Comparison of ENCODE assay signal across 16 cellular contexts in the genomic region with DNA sequence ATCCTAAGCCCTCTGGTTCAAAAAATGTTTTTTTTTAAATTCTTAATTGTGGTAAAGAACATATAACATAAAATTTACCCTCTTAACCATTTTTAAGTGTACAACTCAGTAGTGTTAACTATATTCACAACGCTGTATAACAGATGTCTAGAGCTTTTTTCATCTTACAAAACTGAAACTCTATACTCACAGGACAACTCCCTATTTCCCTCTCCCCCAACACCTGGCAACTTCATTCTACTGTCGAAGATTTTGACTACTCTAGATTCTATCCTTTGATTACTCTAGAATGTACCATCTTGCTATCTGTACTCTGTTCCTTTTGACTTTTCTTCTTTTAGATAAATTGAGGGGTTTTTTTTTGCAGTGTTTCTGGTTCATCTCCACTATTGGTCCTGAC.
DNase-seq lines count a peak whose midpoint lies in the region; ATAC-seq and TF ChIP-seq lines count a peak whose summit lies in the region.
"Had no signal": no experiment of that assay in that cellular context is flagged by ENCODE, and none has a peak within 500 bp of the region (broad histone marks: within the 10 kb centered on the region; RNA-seq: fewer than 3 reads in every experiment).

No MANE protein-coding gene starts in this region.

- peak overlapping the region in 4 of 10 donors; percentile 1 to 42 (median 10) for H3K4me3 Mint-ChIP-seq in naive thymus-derived CD8-positive, alpha-beta T cell
- H3K4me3 Mint-ChIP-seq: brain; T-helper 2 cell treated with Interferon-gamma antibody and Interleukin-4, amounts not matched to agents 5 μg/mL and 100 μg/mL, for 36 hours had no signal

- ATAC-seq in SK-N-SH treated with all-trans-retinoic acid at 6 μM for 48 hours (no peak; the same call in 1 of the 3 replicates), GM21529 (IDR thresholded peaks at IDR 0.05; ENCODE audit: unreplicated experiment) (peak; percentile 52), RWPE2 (ENCODE audit: low read depth) (no peak), HG03039 (IDR thresholded peaks at IDR 0.05; ENCODE audit: unreplicated experiment) (no peak), heart left ventricle (no peak)
- ATAC-seq in naive thymus-derived CD8-positive, alpha-beta T cell, result peak in 1 of 2 donors; percentile 8
- ATAC-seq: HCT116 had no signal

- TF ChIP-seq CTCF in SK-N-SH (IDR thresholded peaks at IDR 0.05) (no peak), RWPE2 (IDR thresholded peaks at IDR 0.05; ENCODE audit: poor library complexity, severe bottlenecking) (no peak), heart left ventricle (IDR thresholded peaks at IDR 0.05) (no peak)

- CTCF ChIA-PET in SK-N-SH (lab: Yijun Ruan, JAX), result no interaction called here

- H4K20me1 ChIP-seq in SK-N-SH (ENCODE audit: insufficient read depth), result no peaks in the 10 kb centered on the region

- H3K27me3 ChIP-seq in SK-N-SH (ENCODE audit: insufficient read depth) (no peaks in the 10 kb centered on the region), RWPE2 (ENCODE audit: insufficient read depth, poor library complexity, severe bottlenecking) (no peaks in the 10 kb centered on the region), heart left ventricle (no peaks in the 10 kb centered on the region)
- H3K27me3 ChIP-seq: stomach had no signal

- H3K36me3 Mint-ChIP-seq in naive thymus-derived CD8-positive, alpha-beta T cell, result peaks cover 7 to 51% (median 23%) of the 10 kb centered on the region in 3 donors

- H2AFZ ChIP-seq in SK-N-SH (ENCODE audit: low read depth), result no peak overlapping the region

- H3F3A ChIP-seq in SK-N-SH (replicated peaks; ENCODE audit: insufficient read depth), result peaks cover 27% of the 10 kb centered on the region

- TF ChIP-seq EP300 in SK-N-SH (IDR thresholded peaks at IDR 0.05; ENCODE audit: borderline replicate concordance in 1 of 2, low read depth in 1 of 2, low read length in 1 of 2), result no peak

- H3K27ac Mint-ChIP-seq in naive thymus-derived CD8-positive, alpha-beta T cell, result peak overlapping the region in 8 of 10 donors; percentile 2 to 62 (median 18)
- H3K27ac Mint-ChIP-seq: T-helper 2 cell treated with Interferon-gamma antibody and Interleukin-4, amounts not matched to agents 5 μg/mL and 100 μg/mL, for 36 hours had no signal

- POLR2A ChIA-PET in SK-N-SH (lab: Yijun Ruan, JAX), result no interaction called here
- POLR2A ChIA-PET in naive thymus-derived CD8-positive, alpha-beta T cell (lab: Charles Lee), result no interaction called here

- no peaks in the 10 kb centered on the region for H3K27me3 Mint-ChIP-seq in naive thymus-derived CD8-positive, alpha-beta T cell

- H3K4me2 ChIP-seq in SK-N-SH, result peak overlapping the region; percentile 30; the same call in 1 of the 2 replicates

- intact Hi-C loops in heart left ventricle (cut with DNase I), result loop anchor here in 1 of 10 donors (10.0 kb wide), 1 partner anchor 99 kb away; no protein-coding TSS in a partner anchor

- TF ChIP-seq RAD21 in SK-N-SH (IDR thresholded peaks at IDR 0.05; ENCODE audit: low read length), result no peak

- peaks cover 14 to 29% of the 10 kb centered on the region in 2 experiments for H3K4me1 ChIP-seq in SK-N-SH (ENCODE audit: control insufficient read depth in 1 of 2, insufficient read depth in 2 of 2, low read depth in 1 of 2, low read length in 1 of 2)
- peaks cover 35% of the 10 kb centered on the region for H3K4me1 ChIP-seq in RWPE2 (ENCODE audit: insufficient read depth, poor library complexity, severe bottlenecking)
- peaks cover 0 to 18% (median 3%) of the 10 kb centered on the region in 12 donors for H3K4me1 ChIP-seq in heart left ventricle

- H3K79me2 ChIP-seq in SK-N-SH (ENCODE audit: insufficient read depth), result 0 out of 2 replicates have a peak, but pooled peaks cover 8% of the 10 kb centered on the region

- no peak overlapping the region for H3K9ac ChIP-seq in SK-N-SH

- H3K36me3 ChIP-seq in SK-N-SH (replicated peaks in 1 of 2; ENCODE audit: control insufficient read depth in 1 of 2, insufficient read depth in 2 of 2, low read length in 1 of 2) (peaks cover 0 to 13% of the 10 kb centered on the region in 2 experiments), RWPE2 (ENCODE audit: low read depth) (no peaks in the 10 kb centered on the region), heart left ventricle (no peaks in the 10 kb centered on the region)
- H3K36me3 ChIP-seq: stomach had no signal

- no peaks in the 10 kb centered on the region for H3K9me3 Mint-ChIP-seq in naive thymus-derived CD8-positive, alpha-beta T cell
- H3K9me3 Mint-ChIP-seq: T-helper 2 cell treated with Interferon-gamma antibody and Interleukin-4, amounts not matched to agents 5 μg/mL and 100 μg/mL, for 36 hours had no signal

- no peak for TF ChIP-seq POLR2A in heart left ventricle (IDR thresholded peaks at IDR 0.05)

- H3K27ac ChIP-seq in SK-N-SH (ENCODE audit: low read depth in 2 of 2, low read length in 1 of 2) (peak overlapping the region; percentile 50 to 76; a peak in 3 of 4 replicates), RWPE2 (ENCODE audit: poor library complexity, severe bottlenecking) (peak overlapping the region; percentile 79), heart left ventricle (no peak overlapping the region)
- H3K27ac ChIP-seq: stomach had no signal

- DNase-seq in SK-N-SH (no peak), RWPE2 (ENCODE audit: low spot score) (no peak), NCI-H345 (lab: John Stamatoyannopoulos, UW) (no peak), heart left ventricle (no peak)
- no peak for DNase-seq in naive thymus-derived CD8-positive, alpha-beta T cell
- DNase-seq: activated CD4-positive, alpha-beta T cell treated with anti-CD3 and anti-CD28 coated beads for 48 hours; foreskin fibroblast; NCI-H510A; stomach had no signal

- H3K9me3 ChIP-seq in SK-N-SH (no peaks in the 10 kb centered on the region), RWPE2 (ENCODE audit: severe bottlenecking) (no peaks in the 10 kb centered on the region), heart left ventricle (no peaks in the 10 kb centered on the region)
- H3K9me3 ChIP-seq: stomach had no signal

- H3K4me3 ChIP-seq in SK-N-SH (ENCODE audit: low read depth in 2 of 2, low read length in 1 of 2), result no peak overlapping the region
- H3K4me3 ChIP-seq in RWPE2 (ENCODE audit: severe bottlenecking), result no peak overlapping the region
- no peak overlapping the region for H3K4me3 ChIP-seq in heart left ventricle
- H3K4me3 ChIP-seq: lung, stomach had no signal

- peaks cover 23 to 66% (median 57%) of the 10 kb centered on the region in 4 donors for H3K4me1 Mint-ChIP-seq in naive thymus-derived CD8-positive, alpha-beta T cell

- H3K9me2 ChIP-seq in SK-N-SH, result no peaks in the 10 kb centered on the region

- whole genome bisulfite sequencing in SK-N-SH (ENCODE audit: low lambda C conversion rate), result 89% methylated on average over 2 of the region's 2 CpGs
- 68 to 82% (median 78%) methylated on average over 2 of the region's 2 CpGs for WGBS in heart left ventricle, 4 donors

TF ChIP-seq in SK-N-SH, 30 proteins besides CTCF, POLR2A, EP300 and RAD21:
- no peak for TF ChIP-seq RFX5 (IDR thresholded peaks at IDR 0.05; ENCODE audit: low read length)
- no peak for TF ChIP-seq MEF2A (IDR thresholded peaks at IDR 0.05; ENCODE audit: borderline replicate concordance, low read depth)
- TF ChIP-seq NRF1 (IDR thresholded peaks at IDR 0.05; ENCODE audit: low read depth, low read length), result no peak
- no peak for TF ChIP-seq TCF12 (IDR thresholded peaks at IDR 0.05)

TF ChIP-seq in SK-N-SH treated with all-trans-retinoic acid at 6 μM for 48 hours, 23 proteins besides CTCF, POLR2A, EP300 and RAD21 (continues in another document):
- no peak for TF ChIP-seq ZNF565 (CRISPR knock-in tag; conservative IDR thresholded peaks at IDR 0.05; ENCODE audit: low read depth)
- no peak for TF ChIP-seq ISL1 (CRISPR knock-in tag; IDR thresholded peaks at IDR 0.05)
- TF ChIP-seq ZNF70 (CRISPR knock-in tag; IDR thresholded peaks at IDR 0.05), result no peak
- no peak for TF ChIP-seq PPARA (CRISPR knock-in tag; IDR thresholded peaks at IDR 0.05; ENCODE audit: borderline replicate concordance)
- no peak for TF ChIP-seq CSDC2 (CRISPR knock-in tag; IDR thresholded peaks at IDR 0.05)
- TF ChIP-seq TOX (CRISPR knock-in tag; IDR thresholded peaks at IDR 0.05; ENCODE audit: borderline replicate concordance), result no peak
- TF ChIP-seq ARNTL (CRISPR knock-in tag; IDR thresholded peaks at IDR 0.05; ENCODE audit: borderline replicate concordance, low read depth), result no peak
- TF ChIP-seq, protein P1, sequence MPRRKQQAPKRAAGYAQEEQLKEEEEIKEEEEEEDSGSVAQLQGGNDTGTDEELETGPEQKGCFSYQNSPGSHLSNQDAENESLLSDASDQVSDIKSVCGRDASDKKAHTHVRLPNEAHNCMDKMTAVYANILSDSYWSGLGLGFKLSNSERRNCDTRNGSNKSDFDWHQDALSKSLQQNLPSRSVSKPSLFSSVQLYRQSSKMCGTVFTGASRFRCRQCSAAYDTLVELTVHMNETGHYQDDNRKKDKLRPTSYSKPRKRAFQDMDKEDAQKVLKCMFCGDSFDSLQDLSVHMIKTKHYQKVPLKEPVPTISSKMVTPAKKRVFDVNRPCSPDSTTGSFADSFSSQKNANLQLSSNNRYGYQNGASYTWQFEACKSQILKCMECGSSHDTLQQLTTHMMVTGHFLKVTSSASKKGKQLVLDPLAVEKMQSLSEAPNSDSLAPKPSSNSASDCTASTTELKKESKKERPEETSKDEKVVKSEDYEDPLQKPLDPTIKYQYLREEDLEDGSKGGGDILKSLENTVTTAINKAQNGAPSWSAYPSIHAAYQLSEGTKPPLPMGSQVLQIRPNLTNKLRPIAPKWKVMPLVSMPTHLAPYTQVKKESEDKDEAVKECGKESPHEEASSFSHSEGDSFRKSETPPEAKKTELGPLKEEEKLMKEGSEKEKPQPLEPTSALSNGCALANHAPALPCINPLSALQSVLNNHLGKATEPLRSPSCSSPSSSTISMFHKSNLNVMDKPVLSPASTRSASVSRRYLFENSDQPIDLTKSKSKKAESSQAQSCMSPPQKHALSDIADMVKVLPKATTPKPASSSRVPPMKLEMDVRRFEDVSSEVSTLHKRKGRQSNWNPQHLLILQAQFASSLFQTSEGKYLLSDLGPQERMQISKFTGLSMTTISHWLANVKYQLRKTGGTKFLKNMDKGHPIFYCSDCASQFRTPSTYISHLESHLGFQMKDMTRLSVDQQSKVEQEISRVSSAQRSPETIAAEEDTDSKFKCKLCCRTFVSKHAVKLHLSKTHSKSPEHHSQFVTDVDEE (CRISPR knock-in tag; IDR thresholded peaks at IDR 0.05), result no peak
- no peak for TF ChIP-seq GLIS3 (CRISPR knock-in tag; IDR thresholded peaks at IDR 0.05)
- TF ChIP-seq, protein P2, sequence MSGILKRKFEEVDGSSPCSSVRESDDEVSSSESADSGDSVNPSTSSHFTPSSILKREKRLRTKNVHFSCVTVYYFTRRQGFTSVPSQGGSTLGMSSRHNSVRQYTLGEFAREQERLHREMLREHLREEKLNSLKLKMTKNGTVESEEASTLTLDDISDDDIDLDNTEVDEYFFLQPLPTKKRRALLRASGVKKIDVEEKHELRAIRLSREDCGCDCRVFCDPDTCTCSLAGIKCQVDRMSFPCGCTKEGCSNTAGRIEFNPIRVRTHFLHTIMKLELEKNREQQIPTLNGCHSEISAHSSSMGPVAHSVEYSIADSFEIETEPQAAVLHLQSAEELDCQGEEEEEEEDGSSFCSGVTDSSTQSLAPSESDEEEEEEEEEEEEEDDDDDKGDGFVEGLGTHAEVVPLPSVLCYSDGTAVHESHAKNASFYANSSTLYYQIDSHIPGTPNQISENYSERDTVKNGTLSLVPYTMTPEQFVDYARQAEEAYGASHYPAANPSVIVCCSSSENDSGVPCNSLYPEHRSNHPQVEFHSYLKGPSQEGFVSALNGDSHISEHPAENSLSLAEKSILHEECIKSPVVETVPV (CRISPR knock-in tag; IDR thresholded peaks at IDR 0.05), result no peak

Comparison
In these comparisons a context has a peak if more than half of its experiments do, and no peak if none do; other contexts are left out.
1. H3K27ac ChIP-seq: peak in SK-N-SH (2 of 2) and RWPE2 (single experiment); none in heart left ventricle (0 of 12).